Comparison of ENCODE assay signal across 10 cellular contexts in genomic region chr9:131254107-131254491, GRCh38. TPM values are rescaled to one million over a fixed set of nuclear protein-coding genes. Genes with fewer than 3 reads are reported as not detected.
DNase-seq lines count a peak whose midpoint lies in the region; ATAC-seq, FAIRE-seq and TF ChIP-seq lines count a peak whose summit lies in the region.
"Had no signal": no experiment of that assay in that cellular context is flagged by ENCODE, and none has a peak within 500 bp of the region (broad histone marks: within the 10 kb centered on the region; RNA-seq: fewer than 3 reads in every experiment).

No MANE protein-coding gene starts in this region.

- CTCF ChIA-PET in activated CD8-positive, alpha-beta T cell treated with anti-CD3 and anti-CD28 coated beads for 36 hours (lab: Charles Lee): interaction anchor here (1.0 to 5.2 kb wide), 3 partner anchors 16 to 82 kb away, joined by 3 to 29 read pairs (median 16); partner anchors contain the start of gene FAM78A
- CTCF ChIA-PET in HepG2 (lab: Yijun Ruan, JAX; ENCODE audit: low intra/inter-chr PET ratio, low total read pairs): no interaction called here

- no peaks in the 10 kb centered on the region for H3K9me3 ChIP-seq in HepG2 (ENCODE audit: low read length)
- no peaks in the 10 kb centered on the region for H3K9me3 ChIP-seq in aorta (ENCODE audit: control insufficient read depth, low read length)

- no peaks in the 10 kb centered on the region for H3K27me3 Mint-ChIP-seq in activated naive CD4-positive, alpha-beta T cell treated with anti-CD3 and anti-CD28 coated beads, Interleukin-2, amount 50 U/mL, for 24 hours
- no peaks in the 10 kb centered on the region for H3K27me3 Mint-ChIP-seq in activated CD8-positive, alpha-beta T cell treated with anti-CD3 and anti-CD28 coated beads for 36 hours

- H3K4me2 ChIP-seq in HepG2 (ENCODE audit: low read depth, low read length): no peak overlapping the region

- H3K4me1 ChIP-seq in HepG2 (ENCODE audit: insufficient read depth, low read length) (peaks cover 29% of the 10 kb centered on the region), aorta (ENCODE audit: control insufficient read depth in 1 of 2, insufficient read depth in 2 of 2, low read length in 2 of 2) (no peaks in the 10 kb centered on the region)
- H3K4me1 ChIP-seq: foreskin keratinocyte had no signal

- no peak for ATAC-seq in activated CD8-positive, alpha-beta T cell treated with anti-CD3 and anti-CD28 coated beads for 36 hours
- ATAC-seq in HepG2 (peak; percentile 55), aorta (ENCODE audit: low FRiP score) (peak; percentile 13), HG02870 (IDR thresholded peaks at IDR 0.05; ENCODE audit: unreplicated experiment) (no peak)
- ATAC-seq: foreskin keratinocyte had no signal

- no peak for TF ChIP-seq RAD21 in HepG2 (CRISPR knock-in tag; IDR thresholded peaks at IDR 0.05)

- BruUV-seq in HepG2 (replicated peaks; lab: Mats Ljungman, UMichigan): no TSS peak

- peaks cover 46% of the 10 kb centered on the region for H3K4me1 Mint-ChIP-seq in activated naive CD4-positive, alpha-beta T cell treated with anti-CD3 and anti-CD28 coated beads, Interleukin-2, amount 50 U/mL, for 24 hours
- H3K4me1 Mint-ChIP-seq in activated CD8-positive, alpha-beta T cell treated with anti-CD3 and anti-CD28 coated beads for 36 hours (ENCODE audit: low read depth): peaks cover 51% of the 10 kb centered on the region

- FAIRE-seq in HepG2 (lab: Jason Lieb, UNC): no peak

- no peak for DNase-seq in activated naive CD4-positive, alpha-beta T cell (lab: John Stamatoyannopoulos, UW)
- no peak for DNase-seq in activated CD8-positive, alpha-beta T cell treated with anti-CD3 and anti-CD28 coated beads for 36 hours
- DNase-seq in HepG2 (ENCODE audit: low spot score): no peak
- peak in 1 of 2 donors; percentile 81 for DNase-seq in aorta
- no peak for DNase-seq in SHP77 treated with DMSO at 0.1 percent for 48 hours (lab: John Stamatoyannopoulos, UW)
- DNase-seq in NCI-H2227 treated with DMSO at 0.1 percent for 48 hours (lab: John Stamatoyannopoulos, UW): no peak
- DNase-seq: foreskin keratinocyte, GOT3 had no signal

- peak overlapping the region; percentile 80 for H3K27ac Mint-ChIP-seq in activated naive CD4-positive, alpha-beta T cell treated with anti-CD3 and anti-CD28 coated beads, Interleukin-2, amount 50 U/mL, for 24 hours
- H3K27ac Mint-ChIP-seq in activated CD8-positive, alpha-beta T cell treated with anti-CD3 and anti-CD28 coated beads for 36 hours: peak overlapping the region; percentile 90

- no peaks in the 10 kb centered on the region for H3K79me2 ChIP-seq in HepG2 (ENCODE audit: insufficient read depth, low read length)

- no peak for TF ChIP-seq CTCF in activated CD8-positive, alpha-beta T cell treated with anti-CD3 and anti-CD28 coated beads for 36 hours (IDR thresholded peaks at IDR 0.05)
- TF ChIP-seq CTCF in HepG2 (CRISPR knock-in tag; IDR thresholded peaks at IDR 0.05): no peak

- H4K20me1 ChIP-seq in HepG2 (ENCODE audit: insufficient read depth, low read length): no peaks in the 10 kb centered on the region

- POLR2A ChIA-PET in activated CD8-positive, alpha-beta T cell treated with anti-CD3 and anti-CD28 coated beads for 36 hours (lab: Charles Lee): interaction anchor here (1.1 to 11.5 kb wide), 3 partner anchors 16 to 246 kb away, joined by 3 to 310 read pairs (median 46); partner anchors contain the start of gene FAM78A
- POLR2A ChIA-PET in HepG2 (lab: Yijun Ruan, JAX): no interaction called here

- no peaks in the 10 kb centered on the region for H3K36me3 Mint-ChIP-seq in activated naive CD4-positive, alpha-beta T cell treated with anti-CD3 and anti-CD28 coated beads, Interleukin-2, amount 50 U/mL, for 24 hours
- peaks cover 5% of the 10 kb centered on the region for H3K36me3 Mint-ChIP-seq in activated CD8-positive, alpha-beta T cell treated with anti-CD3 and anti-CD28 coated beads for 36 hours (ENCODE audit: low read depth)

- H3K36me3 ChIP-seq in HepG2 (replicated peaks in 1 of 2; ENCODE audit: control insufficient read depth in 1 of 2, insufficient read depth in 2 of 2, low read length in 2 of 2) (no peaks in the 10 kb centered on the region), aorta (ENCODE audit: control insufficient read depth in 1 of 2, insufficient read depth in 2 of 2, low read length in 1 of 2) (no peaks in the 10 kb centered on the region)

- TF ChIP-seq POLR2A in HepG2 (IDR thresholded peaks at IDR 0.05; ENCODE audit: insufficient read depth in 1 of 2, low read depth in 2 of 2, low read length in 2 of 2): no peak

- no peaks in the 10 kb centered on the region for H3K9me3 Mint-ChIP-seq in activated naive CD4-positive, alpha-beta T cell treated with anti-CD3 and anti-CD28 coated beads, Interleukin-2, amount 50 U/mL, for 24 hours
- no peaks in the 10 kb centered on the region for H3K9me3 Mint-ChIP-seq in activated CD8-positive, alpha-beta T cell treated with anti-CD3 and anti-CD28 coated beads for 36 hours

- 49% methylated on average over 8 of the region's 12 CpGs for WGBS in HepG2 (ENCODE audit: low lambda C conversion rate)
- 69 to 70% methylated on average over 12 of the region's 12 CpGs for WGBS in aorta, 2 donors

- H3K4me3 ChIP-seq in HepG2 (replicated peaks in 1 of 3; ENCODE audit: insufficient read depth in 1 of 3, low read depth in 2 of 3, low read length in 3 of 3): no peak overlapping the region
- H3K4me3 ChIP-seq in aorta (ENCODE audit: low read length in 2 of 2): no peak overlapping the region

- no peak overlapping the region for H2AFZ ChIP-seq in HepG2 (ENCODE audit: low read length)

- intact Hi-C loops in activated CD8-positive, alpha-beta T cell treated with anti-CD3 and anti-CD28 coated beads for 36 hours (cut with micrococcal nuclease): loop anchor here (10.0 kb wide), 1 partner anchor 481 kb away; no protein-coding TSS in a partner anchor
- intact Hi-C loops in HepG2 (cut with micrococcal nuclease; ENCODE audit: unreplicated experiment): no loop called here
- intact Hi-C loops in aorta (cut with DNase I): no loop called here

- peaks cover 5 to 19% of the 10 kb centered on the region in 2 experiments; a peak in 4 of 5 replicates for H3K27me3 ChIP-seq in HepG2 (ENCODE audit: control insufficient read depth in 1 of 2, insufficient read depth in 2 of 2, low read length in 2 of 2)
- no peaks in the 10 kb centered on the region for H3K27me3 ChIP-seq in aorta (ENCODE audit: control insufficient read depth in 1 of 2, insufficient read depth in 2 of 2, low read length in 1 of 2)
- H3K27me3 ChIP-seq: foreskin keratinocyte had no signal

- no peak for TF ChIP-seq EP300 in HepG2 (IDR thresholded peaks at IDR 0.05; ENCODE audit: low read depth in 2 of 2, low read length in 2 of 2)
- no peak for TF ChIP-seq EP300 in HepG2 (CRISPR knock-in tag; IDR thresholded peaks at IDR 0.05; ENCODE audit: borderline replicate concordance)

- in situ Hi-C loops in HepG2 (cut with HindIII; ENCODE audit: extremely low pct_ligation_motif_present, low pct_unique_long_range_greater_than_20kb): no loop called here

- H3K4me3 Mint-ChIP-seq in activated naive CD4-positive, alpha-beta T cell treated with anti-CD3 and anti-CD28 coated beads, Interleukin-2, amount 50 U/mL, for 24 hours: no peak overlapping the region
- H3K4me3 Mint-ChIP-seq in activated CD8-positive, alpha-beta T cell treated with anti-CD3 and anti-CD28 coated beads for 36 hours: peak overlapping the region; percentile 30

- no peak overlapping the region for H3K27ac ChIP-seq in HepG2 (ENCODE audit: extremely low read length, insufficient read depth, low read length)
- no peak overlapping the region for H3K27ac ChIP-seq in aorta (ENCODE audit: low read depth in 1 of 2, low read length in 2 of 2)
- H3K27ac ChIP-seq: foreskin keratinocyte had no signal

- no peak overlapping the region for H3K9ac ChIP-seq in HepG2 (ENCODE audit: insufficient read depth, low read depth, low read length)

RNA-seq across cellular contexts. Expression of gene FAM78A, which starts 22.2 kb away (rescaled TPM):
- 10 to 100 TPM; 36.2 to 39.8 TPM for total RNA-seq in activated CD8-positive, alpha-beta T cell treated with anti-CD3 and anti-CD28 coated beads for 36 hours
- total RNA-seq in HepG2 (2016; rRNA removed; fragmentation: Illumina TruSeq; extraction: Trizol) (0.14 and 0.18 TPM in 2 replicates), aorta (1 to 10 TPM; 4.0 to 6.3 TPM)
- not detected in 2 replicates for total RNA-seq in HepG2 (2016; cell fraction: cytosol; rRNA removed; fragmentation: Illumina TruSeq; extraction: Trizol; ENCODE audit: low read depth)
- 0.15 and 0.26 TPM in 2 replicates for total RNA-seq in HepG2 (2016; cell fraction: insoluble cytoplasmic fraction; rRNA removed; fragmentation: Illumina TruSeq; extraction: Trizol)
- 0.15 TPM in 1 of 2 replicates, not detected in the other for total RNA-seq in HepG2 (2016; cell fraction: membrane; rRNA removed; fragmentation: Illumina TruSeq; extraction: Trizol)
- total RNA-seq in HepG2 (2016; cell fraction: nucleus; rRNA removed; fragmentation: Illumina TruSeq; extraction: Trizol): 0.50 and 0.68 TPM in 2 replicates
- polyA plus RNA-seq in HepG2 (2011; rRNA removed) (0.51 and 0.62 TPM in 2 replicates), aorta (1 to 10 TPM in 1 of 2 donors, under 1 TPM in 1; 0.59 to 2.0 TPM)
- 0.37 and 0.43 TPM in 2 replicates for polyA plus RNA-seq in HepG2 (2011; cell fraction: cytosol; rRNA removed)
- 0.63 and 0.69 TPM in 2 replicates for polyA plus RNA-seq in HepG2 (2011; cell fraction: nucleus; rRNA removed)
- 0.25 and 0.30 TPM in 2 replicates for polyA plus RNA-seq in HepG2 (2012)
- 0.03 and 0.11 TPM in 2 replicates for polyA plus RNA-seq in HepG2 (2016; cell fraction: cytosol; fragmentation: Illumina TruSeq; extraction: Trizol; ENCODE audit: low read depth)
- polyA plus RNA-seq in HepG2 (2016; cell fraction: insoluble cytoplasmic fraction; fragmentation: Illumina TruSeq; extraction: Trizol; ENCODE audit: low read depth): 0.12 and 0.21 TPM in 2 replicates
- polyA plus RNA-seq in HepG2 (2016; cell fraction: membrane; fragmentation: Illumina TruSeq; extraction: Trizol; ENCODE audit: low read depth): 0.07 and 0.10 TPM in 2 replicates
- 0.11 and 0.22 TPM in 2 replicates for polyA plus RNA-seq in HepG2 (2016; cell fraction: nucleus; fragmentation: Illumina TruSeq; extraction: Trizol; ENCODE audit: insufficient read depth, low read depth)
- 0.62 and 23.9 TPM in 2 replicates for polyA minus RNA-seq in HepG2 (2011; rRNA and poly(A)+ RNA removed; ENCODE audit: low replicate concordance)
- 0.26 and 0.49 TPM in 2 replicates for polyA minus RNA-seq in HepG2 (2011; cell fraction: cytosol; rRNA and poly(A)+ RNA removed)
- polyA minus RNA-seq in HepG2 (2011; cell fraction: nucleus; rRNA and poly(A)+ RNA removed): 0.12 and 0.13 TPM in 2 replicates

RNA-seq across cellular contexts. Expression of gene PLPP7, which starts 35.4 kb away (rescaled TPM):
- total RNA-seq in activated CD8-positive, alpha-beta T cell treated with anti-CD3 and anti-CD28 coated beads for 36 hours: under 1 TPM in 1 of 2 experiments, not detected in 1; 0.11 TPM
- 0.66 and 1.2 TPM in 2 replicates for total RNA-seq in HepG2 (2016; rRNA removed; fragmentation: Illumina TruSeq; extraction: Trizol)
- total RNA-seq in HepG2 (2016; cell fraction: cytosol; rRNA removed; fragmentation: Illumina TruSeq; extraction: Trizol; ENCODE audit: low read depth): 1.1 TPM in 2 replicates
- 0.85 and 1.0 TPM in 2 replicates for total RNA-seq in HepG2 (2016; cell fraction: insoluble cytoplasmic fraction; rRNA removed; fragmentation: Illumina TruSeq; extraction: Trizol)
- total RNA-seq in HepG2 (2016; cell fraction: membrane; rRNA removed; fragmentation: Illumina TruSeq; extraction: Trizol): 1.7 TPM in 2 replicates
- total RNA-seq in HepG2 (2016; cell fraction: nucleus; rRNA removed; fragmentation: Illumina TruSeq; extraction: Trizol): 0.28 and 1.4 TPM in 2 replicates
- 0.33 and 0.67 TPM in 2 replicates for polyA plus RNA-seq in HepG2 (2011; rRNA removed)
- polyA plus RNA-seq in HepG2 (2011; cell fraction: cytosol; rRNA removed): 0.47 and 1.0 TPM in 2 replicates
- 0.66 and 0.87 TPM in 2 replicates for polyA plus RNA-seq in HepG2 (2011; cell fraction: nucleus; rRNA removed)
- 0.69 and 0.78 TPM in 2 replicates for polyA plus RNA-seq in HepG2 (2012)
- polyA plus RNA-seq in HepG2 (2016; cell fraction: cytosol; fragmentation: Illumina TruSeq; extraction: Trizol; ENCODE audit: low read depth): 1.2 and 1.6 TPM in 2 replicates
- 0.74 and 0.82 TPM in 2 replicates for polyA plus RNA-seq in HepG2 (2016; cell fraction: insoluble cytoplasmic fraction; fragmentation: Illumina TruSeq; extraction: Trizol; ENCODE audit: low read depth)
- polyA plus RNA-seq in HepG2 (2016; cell fraction: membrane; fragmentation: Illumina TruSeq; extraction: Trizol; ENCODE audit: low read depth): 1.7 TPM in 2 replicates
- polyA plus RNA-seq in HepG2 (2016; cell fraction: nucleus; fragmentation: Illumina TruSeq; extraction: Trizol; ENCODE audit: insufficient read depth, low read depth): 0.56 and 0.57 TPM in 2 replicates
- polyA minus RNA-seq in HepG2 (2011; rRNA and poly(A)+ RNA removed; ENCODE audit: low replicate concordance): 0.16 and 1.9 TPM in 2 replicates
- 0.70 and 0.79 TPM in 2 replicates for polyA minus RNA-seq in HepG2 (2011; cell fraction: cytosol; rRNA and poly(A)+ RNA removed)
- 0.52 and 1.1 TPM in 2 replicates for polyA minus RNA-seq in HepG2 (2011; cell fraction: nucleus; rRNA and poly(A)+ RNA removed)
- total RNA-seq in aorta: 1 to 10 TPM; 6.6 to 9.5 TPM
- polyA plus RNA-seq in aorta: 10 to 100 TPM in 1 of 2 donors, 1 to 10 TPM in 1; 5.6 to 11.1 TPM
- total RNA-seq: foreskin keratinocyte had no signal
- polyA plus RNA-seq: foreskin keratinocyte had no signal

Comparison
In these comparisons a context has a peak if more than half of its experiments do, and no peak if none do; other contexts are left out.
1. ATAC-seq: peak in HepG2 (single experiment) and aorta (single experiment); none in activated CD8-positive, alpha-beta T cell treated with anti-CD3 and anti-CD28 coated beads for 36 hours (single experiment) and HG02870 (single experiment).
2. RNA of gene FAM78A, which starts 22.2 kb away (total RNA-seq): 36.2 to 39.8 TPM in activated CD8-positive, alpha-beta T cell treated with anti-CD3 and anti-CD28 coated beads for 36 hours; 4.0 to 6.3 TPM in aorta and 0.14 to 0.68 TPM in HepG2; every median in the first group is over 4 times any median in the second.